ENCODE assay signal across 1 cellular context in the genomic region with DNA sequence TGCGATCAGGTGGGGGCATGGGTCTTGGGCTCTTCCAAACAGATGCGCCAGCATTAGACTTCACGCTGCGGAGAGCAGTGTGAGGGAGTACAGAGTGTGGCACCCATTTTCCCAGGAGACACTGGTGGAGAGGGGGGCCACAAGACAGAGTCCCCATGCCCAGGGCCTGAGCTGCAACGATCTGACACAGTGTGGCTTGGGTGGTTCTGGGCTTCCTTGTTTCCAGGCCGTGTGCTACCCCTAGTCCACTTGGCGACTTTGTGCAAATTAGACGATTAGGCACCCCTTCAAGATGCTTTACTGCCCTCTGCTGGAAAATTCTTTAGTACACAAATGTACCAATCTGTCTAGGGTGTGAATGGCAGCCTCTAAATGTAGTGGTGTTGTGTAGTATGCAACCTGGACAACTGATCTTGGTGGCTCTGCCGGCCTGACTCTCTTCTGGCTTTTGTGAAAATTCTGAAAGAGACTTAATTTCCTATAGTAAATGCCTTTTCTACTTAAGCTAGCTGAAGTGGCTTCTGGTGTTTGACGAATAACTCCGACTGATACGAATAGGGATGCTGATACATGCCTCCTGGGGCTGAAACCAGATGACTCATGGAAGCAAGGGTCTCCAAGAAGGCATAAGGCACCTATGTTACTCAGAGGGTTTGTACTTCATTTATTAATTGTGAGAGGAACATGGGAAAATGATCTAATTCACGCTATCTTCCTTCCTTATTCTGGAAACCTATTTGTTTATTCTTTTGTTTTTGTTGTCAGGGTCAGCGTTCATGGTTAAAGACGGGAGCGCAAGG.
TF ChIP-seq lines count a peak whose summit lies in the region.

No MANE protein-coding gene starts in this region.

TF ChIP-seq in H1, 55 proteins besides CTCF, POLR2A, EP300 and RAD21 (continued from another document):
- TF ChIP-seq SAP30 (IDR thresholded peaks at IDR 0.05; ENCODE audit: insufficient read depth, insufficient replicate concordance, low read length) (no peak), NRF1 (IDR thresholded peaks at IDR 0.05; ENCODE audit: low read depth, low read length) (no peak), RFX5 (IDR thresholded peaks at IDR 0.05; ENCODE audit: borderline replicate concordance, low read depth, low read length) (no peak), NANOG (IDR thresholded peaks at IDR 0.05; ENCODE audit: insufficient read depth, low read depth, low read length, poor library complexity, severe bottlenecking) (no peak), SP2 (IDR thresholded peaks at IDR 0.05; ENCODE audit: low read length) (no peak), SUZ12 (IDR thresholded peaks at IDR 0.05; ENCODE audit: low read length) (no peak), ASH2L (IDR thresholded peaks at IDR 0.05; ENCODE audit: low read length) (no peak), GTF2F1 (IDR thresholded peaks at IDR 0.05; ENCODE audit: borderline replicate concordance, low read depth, low read length) (no peak), SIN3A (conservative IDR thresholded peaks at IDR 0.05 in 1 of 2, IDR thresholded peaks at IDR 0.05 in 1 of 2; ENCODE audit: low read depth in 1 of 2, low read length in 2 of 2) (no peak), EZH2 (IDR thresholded peaks at IDR 0.05; ENCODE audit: low read depth, low read length, severe bottlenecking) (no peak), YY1 (IDR thresholded peaks at IDR 0.05; ENCODE audit: low read depth, low read length) (no peak; the same call in 1 of the 2 replicates), KDM5A (IDR thresholded peaks at IDR 0.05; ENCODE audit: low read length) (no peak), EGR1 (IDR thresholded peaks at IDR 0.05; ENCODE audit: borderline replicate concordance, low read depth, low read length) (0 out of 2 replicates have a peak, but pooled peaks have one; percentile 12), CHD1 (IDR thresholded peaks at IDR 0.05; ENCODE audit: low read depth, low read length) (no peak)
- TF ChIP-seq, protein P1, sequence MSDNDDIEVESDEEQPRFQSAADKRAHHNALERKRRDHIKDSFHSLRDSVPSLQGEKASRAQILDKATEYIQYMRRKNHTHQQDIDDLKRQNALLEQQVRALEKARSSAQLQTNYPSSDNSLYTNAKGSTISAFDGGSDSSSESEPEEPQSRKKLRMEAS (IDR thresholded peaks at IDR 0.05), result peak; percentile 55; the same call in 1 of the 2 replicates
